ENCODE assay signal across 20 cellular contexts in the genomic region with DNA sequence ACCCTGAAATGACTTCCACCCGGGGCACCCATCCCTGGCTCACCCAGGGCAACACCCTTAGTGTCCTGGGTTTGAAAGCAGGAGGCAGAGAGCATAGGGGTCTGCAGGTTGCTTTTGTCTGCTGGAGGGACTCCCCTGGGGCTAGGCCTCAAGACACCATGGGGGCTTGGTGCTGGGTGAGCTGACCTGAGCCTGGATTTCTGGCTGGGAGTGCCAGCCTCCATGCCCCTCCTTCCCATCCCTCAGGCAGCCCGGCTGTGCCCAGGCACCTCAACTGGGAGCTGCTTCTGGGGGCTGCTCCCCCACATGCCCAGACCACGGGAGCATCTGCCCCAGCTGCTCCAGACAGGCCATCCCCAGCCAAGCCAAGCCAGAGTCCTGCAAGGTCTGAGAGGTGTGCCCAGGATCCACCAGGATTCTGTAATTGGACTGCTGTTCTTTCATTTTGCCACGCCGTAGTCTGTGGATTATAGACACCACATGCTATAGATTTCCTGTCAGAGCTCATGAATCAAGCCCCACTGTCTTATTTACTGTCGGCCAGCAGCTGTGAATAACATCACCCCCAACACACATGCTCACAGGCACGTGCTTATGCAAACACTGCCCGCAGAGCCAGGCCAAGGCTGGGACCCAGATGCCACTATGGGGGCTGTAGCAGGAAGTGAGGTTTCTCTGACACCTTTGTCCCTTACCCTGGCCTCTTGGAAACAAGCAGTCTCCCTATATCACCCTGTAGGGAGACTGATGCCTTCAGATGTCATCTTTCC. TPM values are rescaled to one million over a fixed set of nuclear protein-coding genes. Genes with fewer than 3 reads are reported as not detected.
A peak's percentile ranks its signal among the peaks of the same experiment; 100 is the strongest.
DNase-seq lines count a peak whose midpoint lies in the region; ATAC-seq and TF ChIP-seq lines count a peak whose summit lies in the region.
"Had no signal": no experiment of that assay in that cellular context is flagged by ENCODE, and none has a peak within 500 bp of the region (broad histone marks: within the 10 kb centered on the region; RNA-seq: fewer than 3 reads in every experiment).

No MANE protein-coding gene starts in this region.

- H3K4me3 ChIP-seq in HFF-Myc (replicated peaks; ENCODE audit: low read depth, low read length) = no peak overlapping the region
- H3K4me3 ChIP-seq: colonic mucosa, K562, left lung, ovary, Peyer's patch, smooth muscle cell, thyroid gland had no signal

- TF ChIP-seq CTCF in HFF-Myc (IDR thresholded peaks at IDR 0.05; ENCODE audit: low read depth, low read length, missing control alignments) = no peak

- ATAC-seq in activated T-cell treated with anti-CD3 and anti-CD28 coated beads, Interleukin-2, amount 50 U/mL, for 4 hours = no peak
- ATAC-seq: K562, left lung had no signal

- H3K4me1 Mint-ChIP-seq in activated T-cell treated with anti-CD3 and anti-CD28 coated beads, Interleukin-2, amount 50 U/mL, for 4 hours (ENCODE audit: low read depth) = no peaks in the 10 kb centered on the region
- H3K4me1 Mint-ChIP-seq: activated CD4-positive, alpha-beta T cell treated with anti-CD3 and anti-CD28 coated beads, Interleukin-2, amount 10 ng/mL, durations not matched to agents 7 days and 5 days had no signal

- DNase-seq in EH (ENCODE audit: low read depth) = peak; percentile 14
- DNase-seq in HFF-Myc (ENCODE audit: extremely low read depth, low read depth) = peak; percentile 24
- DNase-seq in RPMI7951 (ENCODE audit: low read depth) = peak; percentile 60
- peak; percentile 8 for DNase-seq in iris pigment epithelial cell (ENCODE audit: low read depth)
- no peak for DNase-seq in NCI-H1694 treated with DMSO at 0.1 percent for 48 hours (lab: John Stamatoyannopoulos, UW)
- DNase-seq in NCI-H2029 (lab: John Stamatoyannopoulos, UW) = no peak
- DNase-seq in activated T-cell treated with anti-CD3 and anti-CD28 coated beads, Interleukin-2, amount 50 U/mL, for 4 hours = no peak
- DNase-seq: activated CD4-positive, alpha-beta T cell treated with anti-CD3 and anti-CD28 coated beads, Interleukin-2, amount 10 ng/mL, durations not matched to agents 7 days and 5 days; activated naive CD4-positive, alpha-beta T cell treated with anti-CD3 and anti-CD28 coated beads for 36 hours; activated T-cell treated with anti-CD3 and anti-CD28 coated beads for 4 hours; AML-193; colonic mucosa; left lung; NCI-H1092 treated with DMSO at 0.1 percent for 48 hours; NCI-H524 treated with DMSO at 0.1 percent for 48 hours; ovary; Peyer's patch; thyroid gland had no signal

- H3K4me3 Mint-ChIP-seq in activated T-cell treated with anti-CD3 and anti-CD28 coated beads, Interleukin-2, amount 50 U/mL, for 4 hours = no peak overlapping the region
- H3K4me3 Mint-ChIP-seq: activated CD4-positive, alpha-beta T cell treated with anti-CD3 and anti-CD28 coated beads, Interleukin-2, amount 10 ng/mL, durations not matched to agents 7 days and 5 days; activated naive CD4-positive, alpha-beta T cell treated with anti-CD3 and anti-CD28 coated beads for 36 hours had no signal

- H3K36me3 Mint-ChIP-seq in activated T-cell treated with anti-CD3 and anti-CD28 coated beads, Interleukin-2, amount 50 U/mL, for 4 hours (ENCODE audit: insufficient read depth) = no peaks in the 10 kb centered on the region

- H3K9me3 Mint-ChIP-seq in activated T-cell treated with anti-CD3 and anti-CD28 coated beads, Interleukin-2, amount 50 U/mL, for 4 hours = peaks cover 8% of the 10 kb centered on the region
- H3K9me3 Mint-ChIP-seq: activated CD4-positive, alpha-beta T cell treated with anti-CD3 and anti-CD28 coated beads, Interleukin-2, amount 10 ng/mL, durations not matched to agents 7 days and 5 days had no signal

- peaks cover 12% of the 10 kb centered on the region for H3K27me3 Mint-ChIP-seq in activated T-cell treated with anti-CD3 and anti-CD28 coated beads, Interleukin-2, amount 50 U/mL, for 4 hours (ENCODE audit: low read depth)

RNA-seq across cellular contexts. Expression of gene ESRRB, which starts 29.4 kb away (rescaled TPM):
- total RNA-seq in RPMI7951 (2014; rRNA removed; shearing (Covaris generic)) = 0.59 TPM in 1 of 2 replicates, not detected in the other
- under 1 TPM in 1 of 3 donors, not detected in 2; 0.11 TPM for total RNA-seq in activated T-cell treated with anti-CD3 and anti-CD28 coated beads, Interleukin-2, amount 50 U/mL, for 4 hours
- total RNA-seq: activated naive CD4-positive, alpha-beta T cell treated with anti-CD3 and anti-CD28 coated beads for 36 hours; thyroid gland had no signal

Comparison
In these comparisons a context has a peak if more than half of its experiments do, and no peak if none do; other contexts are left out.
1. DNase-seq: peak in EH (single experiment), HFF-Myc (single experiment), RPMI7951 (single experiment) and iris pigment epithelial cell (single experiment); none in NCI-H1694 treated with DMSO at 0.1 percent for 48 hours (single experiment), NCI-H2029 (single experiment) and activated T-cell treated with anti-CD3 and anti-CD28 coated beads, Interleukin-2, amount 50 U/mL, for 4 hours (single experiment).